ENCODE assay signal across 8 cellular contexts in genomic region chr5:138077064-138077696, GRCh38. TPM values are rescaled to one million over a fixed set of nuclear protein-coding genes. Genes with fewer than 3 reads are reported as not detected.
DNase-seq lines count a peak whose midpoint lies in the region; ATAC-seq and TF ChIP-seq lines count a peak whose summit lies in the region.

No MANE protein-coding gene starts in this region.

- ATAC-seq in psoas muscle, result peak in 3 of 4 donors; percentile 67 to 78 (median 73)
- ATAC-seq in GM19035 (IDR thresholded peaks at IDR 0.05; ENCODE audit: unreplicated experiment), result no peak
- ATAC-seq in GM21367 (IDR thresholded peaks at IDR 0.05; ENCODE audit: unreplicated experiment), result no peak

- intact Hi-C loops in head of caudate nucleus (cut with DNase I), result no loop called here
- intact Hi-C loops in psoas muscle (cut with DNase I), result loop anchor here in 1 of 2 donors (2.0 kb wide), 1 partner anchor 54 kb away; no protein-coding TSS in a partner anchor

- peak; percentile 93 for TF ChIP-seq CTCF in psoas muscle (IDR thresholded peaks at IDR 0.05)

- no peaks in the 10 kb centered on the region for H3K36me3 Mint-ChIP-seq in activated naive CD4-positive, alpha-beta T cell treated with anti-CD3 and anti-CD28 coated beads, Interleukin-2, amount 10 ng/mL, durations not matched to agents 7 days and 5 days

- peak overlapping the region; percentile 20; the same call in 1 of the 2 replicates for H3K27ac ChIP-seq in HUES64 (ENCODE audit: low read depth, low read length)
- no peak overlapping the region for H3K27ac ChIP-seq in psoas muscle

- no peaks in the 10 kb centered on the region for H3K36me3 ChIP-seq in HUES64 (ENCODE audit: insufficient read depth, low read length)
- H3K36me3 ChIP-seq in psoas muscle (ENCODE audit: insufficient read depth in 1 of 2, low read depth in 1 of 2), result no peaks in the 10 kb centered on the region

- H3K27me3 ChIP-seq in HUES64 (ENCODE audit: insufficient read depth, low read length), result no peaks in the 10 kb centered on the region
- H3K27me3 ChIP-seq in psoas muscle (ENCODE audit: insufficient read depth in 3 of 3, low read length in 2 of 3), result no peaks in the 10 kb centered on the region

- H3K4me1 ChIP-seq in HUES64 (ENCODE audit: insufficient read depth, low read length) (peaks cover 13% of the 10 kb centered on the region), psoas muscle (no peaks in the 10 kb centered on the region)

- H3K4me3 Mint-ChIP-seq in activated naive CD4-positive, alpha-beta T cell treated with anti-CD3 and anti-CD28 coated beads, Interleukin-2, amount 10 ng/mL, durations not matched to agents 7 days and 5 days, result no peak overlapping the region

- no peaks in the 10 kb centered on the region for H3K9me3 ChIP-seq in HUES64 (ENCODE audit: insufficient read depth, low read depth, low read length)
- no peaks in the 10 kb centered on the region for H3K9me3 ChIP-seq in psoas muscle

- no peak overlapping the region for H3K27ac Mint-ChIP-seq in activated naive CD4-positive, alpha-beta T cell treated with anti-CD3 and anti-CD28 coated beads, Interleukin-2, amount 10 ng/mL, durations not matched to agents 7 days and 5 days

- H3K27me3 Mint-ChIP-seq in activated naive CD4-positive, alpha-beta T cell treated with anti-CD3 and anti-CD28 coated beads, Interleukin-2, amount 10 ng/mL, durations not matched to agents 7 days and 5 days, result peaks cover 3% of the 10 kb centered on the region

- H3K9ac ChIP-seq in HUES64 (ENCODE audit: low read depth, low read length), result no peak overlapping the region

- peak; percentile 76 for DNase-seq in DMS114 treated with DMSO at 0.1 percent for 48 hours (lab: John Stamatoyannopoulos, UW; ENCODE audit: unreplicated experiment)
- DNase-seq in RKO (ENCODE audit: low spot score), result peak; percentile 77
- DNase-seq in activated naive CD4-positive, alpha-beta T cell treated with anti-CD3 and anti-CD28 coated beads, Interleukin-2, amount 10 ng/mL, durations not matched to agents 7 days and 5 days, result peak; percentile 71
- peak in 41 of 42 donors; percentile 29 to 91 (median 76) for DNase-seq in head of caudate nucleus
- DNase-seq in psoas muscle, result peak in 1 of 2 donors; percentile 47

- WGBS in HUES64, result 26% methylated on average over 4 of the region's 5 CpGs
- WGBS in psoas muscle, 3 donors, result 25 to 30% (median 29%) methylated on average over 5 of the region's 5 CpGs

- peaks cover 18% of the 10 kb centered on the region for H3K4me1 Mint-ChIP-seq in activated naive CD4-positive, alpha-beta T cell treated with anti-CD3 and anti-CD28 coated beads, Interleukin-2, amount 10 ng/mL, durations not matched to agents 7 days and 5 days

- H3K9me3 Mint-ChIP-seq in activated naive CD4-positive, alpha-beta T cell treated with anti-CD3 and anti-CD28 coated beads, Interleukin-2, amount 10 ng/mL, durations not matched to agents 7 days and 5 days, result no peaks in the 10 kb centered on the region

- no peak overlapping the region for H3K4me3 ChIP-seq in HUES64 (ENCODE audit: low read length)
- H3K4me3 ChIP-seq in psoas muscle, result no peak overlapping the region

- CTCF ChIA-PET in activated naive CD4-positive, alpha-beta T cell treated with anti-CD3 and anti-CD28 coated beads, Interleukin-2, amount 10 ng/mL, durations not matched to agents 7 days and 5 days (lab: Charles Lee), result interaction anchor here (0.8 to 10.6 kb wide), 23 partner anchors 9 to 448 kb away, joined by 3 to 175 read pairs (median 4); no protein-coding TSS in a partner anchor

RNA-seq across cellular contexts. Expression of gene WNT8A, which starts 6.7 kb away (rescaled TPM):
- polyA plus RNA-seq in HUES64 (2013, experiment 1 of 2), result 5.3 TPM
- polyA plus RNA-seq in HUES64 (2013, experiment 2 of 2), result 5.0 TPM
- total RNA-seq in psoas muscle, result not detected
- polyA plus RNA-seq in psoas muscle, result not detected

RNA-seq across cellular contexts. Expression of gene FAM13B, which starts 44.3 kb away (rescaled TPM):
- 16.0 TPM for polyA plus RNA-seq in HUES64 (2013, experiment 1 of 2)
- polyA plus RNA-seq in HUES64 (2013, experiment 2 of 2), result 13.1 TPM
- 1 to 10 TPM; 6.5 to 9.2 (median 8.0) TPM for total RNA-seq in psoas muscle
- polyA plus RNA-seq in psoas muscle, result 1 to 10 TPM; 4.2 to 9.4 (median 5.3) TPM

Comparison
In these comparisons a context has a peak if more than half of its experiments do, and no peak if none do; other contexts are left out.
1. ATAC-seq: peak in psoas muscle (3 of 4); none in GM19035 (single experiment) and GM21367 (single experiment).